Comparison of ENCODE assay signal across 1 cellular context in the genomic region with DNA sequence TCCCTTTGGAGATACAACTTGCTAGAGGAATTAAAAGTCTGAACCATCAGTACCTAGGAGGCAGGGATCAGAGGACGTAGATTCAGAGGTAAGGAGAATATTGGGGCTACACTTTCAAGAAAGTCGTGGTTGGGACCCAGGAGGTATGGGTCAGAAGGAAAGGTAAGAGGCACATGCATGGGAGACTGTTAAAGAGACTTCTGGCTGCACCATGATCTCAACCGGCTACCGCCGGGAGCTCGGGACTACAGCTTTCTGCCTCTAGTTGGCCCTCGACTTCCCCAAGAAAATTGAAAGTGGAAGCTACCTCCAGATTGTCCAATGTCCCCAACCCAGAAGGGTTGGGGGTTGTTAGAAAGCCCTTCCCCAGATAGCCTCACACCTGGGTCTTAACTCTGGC.
TF ChIP-seq lines count a peak whose summit lies in the region.

No MANE protein-coding gene starts in this region.

TF ChIP-seq in K562, 482 proteins besides CTCF, POLR2A, EP300 and RAD21 (continued from another document):
- TF ChIP-seq ZNF592 (IDR thresholded peaks at IDR 0.05) (no peak), MIER1 (IDR thresholded peaks at IDR 0.05; ENCODE audit: low read depth) (no peak), ELF1 (tag; IDR thresholded peaks at IDR 0.05) (no peak), CC2D1A (IDR thresholded peaks at IDR 0.05) (no peak), SNRNP70 (optimal IDR thresholded peaks at IDR 0.05; ENCODE audit: low read depth, low read length) (no peak), ZKSCAN3 (CRISPR knock-in tag; IDR thresholded peaks at IDR 0.05) (no peak), POLR3G (IDR thresholded peaks at IDR 0.05; ENCODE audit: extremely low read depth, insufficient read length, insufficient replicate concordance) (no peak), NR0B1 (IDR thresholded peaks at IDR 0.05; ENCODE audit: partially characterized antibody) (no peak), ZKSCAN8 (CRISPR knock-in tag; IDR thresholded peaks at IDR 0.05) (no peak), CBFA2T2 (conservative IDR thresholded peaks at IDR 0.05) (no peak), DACH1 (IDR thresholded peaks at IDR 0.05; ENCODE audit: partially characterized antibody) (no peak), CXXC5 (CRISPR knock-in tag; IDR thresholded peaks at IDR 0.05) (no peak), ZBTB17 (CRISPR knock-in tag; IDR thresholded peaks at IDR 0.05) (no peak)
- TF ChIP-seq, protein P1, sequence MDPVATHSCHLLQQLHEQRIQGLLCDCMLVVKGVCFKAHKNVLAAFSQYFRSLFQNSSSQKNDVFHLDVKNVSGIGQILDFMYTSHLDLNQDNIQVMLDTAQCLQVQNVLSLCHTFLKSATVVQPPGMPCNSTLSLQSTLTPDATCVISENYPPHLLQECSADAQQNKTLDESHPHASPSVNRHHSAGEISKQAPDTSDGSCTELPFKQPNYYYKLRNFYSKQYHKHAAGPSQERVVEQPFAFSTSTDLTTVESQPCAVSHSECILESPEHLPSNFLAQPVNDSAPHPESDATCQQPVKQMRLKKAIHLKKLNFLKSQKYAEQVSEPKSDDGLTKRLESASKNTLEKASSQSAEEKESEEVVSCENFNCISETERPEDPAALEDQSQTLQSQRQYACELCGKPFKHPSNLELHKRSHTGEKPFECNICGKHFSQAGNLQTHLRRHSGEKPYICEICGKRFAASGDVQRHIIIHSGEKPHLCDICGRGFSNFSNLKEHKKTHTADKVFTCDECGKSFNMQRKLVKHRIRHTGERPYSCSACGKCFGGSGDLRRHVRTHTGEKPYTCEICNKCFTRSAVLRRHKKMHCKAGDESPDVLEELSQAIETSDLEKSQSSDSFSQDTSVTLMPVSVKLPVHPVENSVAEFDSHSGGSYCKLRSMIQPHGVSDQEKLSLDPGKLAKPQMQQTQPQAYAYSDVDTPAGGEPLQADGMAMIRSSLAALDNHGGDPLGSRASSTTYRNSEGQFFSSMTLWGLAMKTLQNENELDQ (CRISPR knock-in tag; IDR thresholded peaks at IDR 0.05; ENCODE audit: borderline replicate concordance) = no peak
TF ChIP-seq in K562: peak in this region for 0.
